13 cellular contexts compared by ENCODE assay signal in genomic region chr1:222974496-222974895, GRCh38.
DNase-seq lines count a peak whose midpoint lies in the region; ATAC-seq, FAIRE-seq and TF ChIP-seq lines count a peak whose summit lies in the region.
"Had no signal": no experiment of that assay in that cellular context is flagged by ENCODE, and none has a peak within 500 bp of the region (broad histone marks: within the 10 kb centered on the region; RNA-seq: fewer than 3 reads in every experiment).

No MANE protein-coding gene starts in this region.

- H2BK15ac ChIP-seq in IMR-90 (ENCODE audit: low read depth, low read length): no peak overlapping the region

- H4K91ac ChIP-seq in IMR-90 (ENCODE audit: insufficient read depth, low read depth, low read length): no peak overlapping the region

- peak; percentile 3; the same call in 1 of the 2 replicates for TF ChIP-seq RAD21 in IMR-90 (IDR thresholded peaks at IDR 0.05; ENCODE audit: low read length)

- in situ Hi-C loops in IMR-90 (cut with MboI; ENCODE audit: low sequenced_read_pairs): no loop called here

- no peak overlapping the region for H3K4ac ChIP-seq in IMR-90 (ENCODE audit: low read depth, low read length)

- H3K27me3 ChIP-seq in IMR-90 (ENCODE audit: control insufficient read depth, insufficient read depth, low read length) (no peaks in the 10 kb centered on the region), bronchial epithelial cell (ENCODE audit: control insufficient read depth, insufficient read depth, low read length) (no peaks in the 10 kb centered on the region)
- H3K27me3 ChIP-seq: neural progenitor cell had no signal

- no CpG with 5 or more reads among the region's 3 CpGs for WGBS in IMR-90 (ENCODE audit: extremely low coverage in 2 of 2, insufficient read length in 1 of 2), 2 experiments
- 100% methylated on average over 1 of the region's 3 CpGs; no CpG with 5 or more reads in 1 of the 2 experiments for WGBS in mesodermal cell (ENCODE audit: insufficient coverage in 2 of 2), 2 experiments

- H4K20me1 ChIP-seq in IMR-90 (ENCODE audit: insufficient read depth, low read length): no peaks in the 10 kb centered on the region

- peak overlapping the region; percentile 66 for H3K4me2 ChIP-seq in IMR-90 (ENCODE audit: low read depth, low read length)
- H3K4me2 ChIP-seq: neural progenitor cell had no signal

- H4K8ac ChIP-seq in IMR-90 (ENCODE audit: low read depth in 2 of 2, low read length in 2 of 2): no peak overlapping the region

- no peak overlapping the region for H3K4me3 ChIP-seq in IMR-90 (ENCODE audit: insufficient read depth, low read depth, low read length)
- H3K4me3 ChIP-seq in bronchial epithelial cell (ENCODE audit: low read depth, low read length): no peak overlapping the region
- no peak overlapping the region for H3K4me3 ChIP-seq in mesodermal cell (ENCODE audit: extremely low read depth, insufficient read depth, low read length, poor library complexity, severe bottlenecking)
- H3K4me3 ChIP-seq: neural progenitor cell had no signal

- peak; percentile 86 for DNase-seq in AG09319 (ENCODE audit: extremely low read depth, low read depth)
- peak; percentile 94 for DNase-seq in IMR-90
- DNase-seq in bronchial epithelial cell (ENCODE audit: low read depth): peak; percentile 46
- DNase-seq in HPDE6-E6E7 (ENCODE audit: extremely low spot score): no peak
- no peak for DNase-seq in ecto neural progenitor cell (ENCODE audit: low spot score)
- DNase-seq: activated CD4-positive, alpha-beta memory T cell treated with anti-CD3 and anti-CD28 coated beads, Interleukin-2, amount 10 ng/mL, durations not matched to agents 7 days and 5 days; CD4-positive, alpha-beta T cell; NCI-H146; stimulated activated CD4-positive, alpha-beta T cell treated with anti-CD3 and anti-CD28 coated beads, Interleukin-4, amount 100 ng/mL, for 4 hours had no signal

- H2AFZ ChIP-seq in IMR-90 (replicated peaks; ENCODE audit: low read length, poor library complexity): no peak overlapping the region
- H2AFZ ChIP-seq: neural progenitor cell had no signal

- CTCF ChIA-PET in IMR-90 (lab: Yijun Ruan, JAX): no interaction called here

- ATAC-seq in IMR-90 (ENCODE audit: low read depth): peak; percentile 89
- ATAC-seq in GM19397 (IDR thresholded peaks at IDR 0.05; ENCODE audit: unreplicated experiment): no peak
- no peak for ATAC-seq in HG03442 (IDR thresholded peaks at IDR 0.05; ENCODE audit: unreplicated experiment)

- BruUV-seq in IMR-90 (replicated peaks; lab: Mats Ljungman, UMichigan): no TSS peak

- no peak overlapping the region for H4K5ac ChIP-seq in IMR-90 (ENCODE audit: low read depth, low read length)

- no peak overlapping the region for H3K9ac ChIP-seq in IMR-90 (ENCODE audit: low read depth, low read length)
- H3K9ac ChIP-seq: neural progenitor cell had no signal

- H2BK20ac ChIP-seq in IMR-90 (ENCODE audit: low read depth, low read length): no peak overlapping the region

- H3K56ac ChIP-seq in IMR-90 (ENCODE audit: extremely low read depth, insufficient read depth, low read length): no peak overlapping the region

- dilution Hi-C loops in IMR-90 (cut with HindIII; ENCODE audit: low sequenced_read_pairs, unreplicated experiment): no loop called here

- no peak overlapping the region for H3K23ac ChIP-seq in IMR-90 (ENCODE audit: low read depth, low read length)

- intact Hi-C loops in IMR-90 (cut with micrococcal nuclease): no loop called here

- H3K14ac ChIP-seq in IMR-90 (replicated peaks; ENCODE audit: low read depth, low read length): no peak overlapping the region

- no peaks in the 10 kb centered on the region for H3K9me1 ChIP-seq in IMR-90 (ENCODE audit: insufficient read depth, low read length)

- no peak for TF ChIP-seq POLR2A in IMR-90 (IDR thresholded peaks at IDR 0.05; ENCODE audit: low read depth, low read length)

- peaks cover 5% of the 10 kb centered on the region; the same call in 1 of the 2 replicates for H3K4me1 ChIP-seq in IMR-90 (ENCODE audit: control insufficient read depth, insufficient read depth, low read length)
- H3K4me1 ChIP-seq in mesodermal cell (ENCODE audit: control insufficient read depth, insufficient read depth, low read length, poor library complexity, severe bottlenecking): peaks cover 6% of the 10 kb centered on the region
- H3K4me1 ChIP-seq: neural progenitor cell had no signal

- H2AK9ac ChIP-seq in IMR-90 (replicated peaks; ENCODE audit: low read depth, low read length, poor library complexity): no peak overlapping the region

- no peak overlapping the region for H2BK5ac ChIP-seq in IMR-90 (ENCODE audit: low read depth, low read length, poor library complexity, severe bottlenecking)

- no peak for TF ChIP-seq CTCF in AG09319 (IDR thresholded peaks at IDR 0.05; ENCODE audit: low read depth, low read length)
- TF ChIP-seq CTCF in IMR-90 (conservative IDR thresholded peaks at IDR 0.05; ENCODE audit: low read depth, low read length): no peak
- no peak for TF ChIP-seq CTCF in bronchial epithelial cell (IDR thresholded peaks at IDR 0.05; ENCODE audit: insufficient read depth, low read length, severe bottlenecking)

- H3K18ac ChIP-seq in IMR-90 (ENCODE audit: low read depth, low read length): no peak overlapping the region

- POLR2A ChIA-PET in IMR-90 (lab: Charles Lee; ENCODE audit: unreplicated experiment): no interaction called here

- H3K27ac ChIP-seq in IMR-90 (ENCODE audit: insufficient read depth, low read length) (no peak overlapping the region), mesodermal cell (ENCODE audit: low read depth, low read length, severe bottlenecking) (peak overlapping the region; percentile 43)
- H3K27ac ChIP-seq: neural progenitor cell had no signal

- no peak for FAIRE-seq in bronchial epithelial cell (lab: Jason Lieb, UNC)

- H3K9me3 ChIP-seq in IMR-90 (ENCODE audit: control insufficient read depth, insufficient read depth, low read length) (no peaks in the 10 kb centered on the region), mesodermal cell (ENCODE audit: control insufficient read depth, low read length) (no peaks in the 10 kb centered on the region)

- no peak overlapping the region for H2AK5ac ChIP-seq in IMR-90 (ENCODE audit: low read depth, low read length)

- H2BK120ac ChIP-seq in IMR-90 (ENCODE audit: low read depth, low read length): no peak overlapping the region

- no peaks in the 10 kb centered on the region for H3K36me3 ChIP-seq in IMR-90 (ENCODE audit: control insufficient read depth, insufficient read depth, low read length)
- H3K36me3 ChIP-seq in bronchial epithelial cell (ENCODE audit: control insufficient read depth, insufficient read depth, low read length): no peaks in the 10 kb centered on the region
- H3K36me3 ChIP-seq in mesodermal cell (ENCODE audit: control insufficient read depth, insufficient read depth, low read length): no peaks in the 10 kb centered on the region
- H3K36me3 ChIP-seq: neural progenitor cell had no signal

- H3K79me1 ChIP-seq in IMR-90 (ENCODE audit: low read depth in 1 of 2, low read length in 2 of 2): no peaks in the 10 kb centered on the region

TF ChIP-seq in IMR-90, 13 proteins besides CTCF, POLR2A, EP300 and RAD21:
- TF ChIP-seq RCOR1 (IDR thresholded peaks at IDR 0.05; ENCODE audit: insufficient replicate concordance, low read length) (no peak), NFE2L2 (IDR thresholded peaks at IDR 0.05; ENCODE audit: low read depth, low read length) (peak; percentile 23; the same call in 1 of the 2 replicates), RFX5 (IDR thresholded peaks at IDR 0.05; ENCODE audit: low read depth, low read length) (no peak), BHLHE40 (IDR thresholded peaks at IDR 0.05; ENCODE audit: low read depth, low read length) (peak; percentile 80), USF2 (IDR thresholded peaks at IDR 0.05; ENCODE audit: low read depth, low read length) (no peak), ELK1 (IDR thresholded peaks at IDR 0.05; ENCODE audit: borderline replicate concordance, low read depth, low read length) (no peak), CEBPB (IDR thresholded peaks at IDR 0.05; ENCODE audit: low read depth, low read length) (no peak), CHD1 (IDR thresholded peaks at IDR 0.05; ENCODE audit: low read depth, low read length) (no peak), MAZ (IDR thresholded peaks at IDR 0.05; ENCODE audit: borderline replicate concordance, low read depth, low read length) (no peak), FOS (IDR thresholded peaks at IDR 0.05; ENCODE audit: low read depth, low read length) (peak; percentile 59), MXI1 (IDR thresholded peaks at IDR 0.05; ENCODE audit: borderline replicate concordance, low read depth, low read length) (no peak), SMC3 (IDR thresholded peaks at IDR 0.05; ENCODE audit: low read depth, low read length) (no peak), MAFK (IDR thresholded peaks at IDR 0.05; ENCODE audit: low read depth, low read length) (peak; percentile 70)

Comparison
In these comparisons a context has a peak if more than half of its experiments do, and no peak if none do; other contexts are left out.
1. DNase-seq: peak in AG09319 (single experiment), IMR-90 (single experiment) and bronchial epithelial cell (single experiment); none in HPDE6-E6E7 (single experiment) and ecto neural progenitor cell (single experiment).